Comparison of ENCODE assay signal across 8 cellular contexts in genomic region chr7:151085691-151086620, GRCh38. TPM values are rescaled to one million over a fixed set of nuclear protein-coding genes. Genes with fewer than 3 reads are reported as not detected.
DNase-seq lines count a peak whose midpoint lies in the region; ATAC-seq and TF ChIP-seq lines count a peak whose summit lies in the region.

TSS of gene AGAP3 (plus strand) at chr7:151086475. CDS start at chr7:151086742, 267 bp downstream.

- 2% methylated on average over 20 of the region's 84 CpGs for WGBS in esophagus muscularis mucosa

- peak within 1 kb of the TSS; percentile 100 for H3K4me2 ChIP-seq in PC-3 (ENCODE audit: low read length)

- TF ChIP-seq EP300 in esophagus muscularis mucosa (IDR thresholded peaks at IDR 0.05): no peak

- TF ChIP-seq POLR2A in esophagus muscularis mucosa (IDR thresholded peaks at IDR 0.05; ENCODE audit: low read depth): peak; percentile 73

- CTCF ChIA-PET in Caco-2 (lab: Charles Lee) (interaction anchor here (0.6 to 1.4 kb wide), 5 partner anchors 24 to 331 kb away, joined by 3 to 6 read pairs (median 3); no protein-coding TSS in a partner anchor), PC-3 (lab: Charles Lee) (no interaction called here)

- no peaks in the 10 kb centered on the region for H3K9me2 ChIP-seq in PC-3 (replicated peaks; ENCODE audit: low read length)

- no peaks in the 10 kb centered on the region; the same call in none of the 2 replicates for H3K36me3 ChIP-seq in Caco-2 (ENCODE audit: control insufficient read depth, insufficient read depth, low read length)
- no peaks in the 10 kb centered on the region for H3K36me3 ChIP-seq in HUES48 (ENCODE audit: control insufficient read depth, insufficient read depth, low read length)
- H3K36me3 ChIP-seq in PC-3 (ENCODE audit: low read depth, low read length): no peaks in the 10 kb centered on the region
- peaks cover 0 to 2% (median 0%) of the 10 kb centered on the region in 4 donors for H3K36me3 ChIP-seq in esophagus muscularis mucosa
- H3K36me3 ChIP-seq in mucosa of stomach (ENCODE audit: control insufficient read depth, insufficient read depth, low read length): no peaks in the 10 kb centered on the region
- no peaks in the 10 kb centered on the region for H3K36me3 ChIP-seq in stomach smooth muscle (ENCODE audit: control insufficient read depth in 2 of 2, insufficient read depth in 2 of 2, low read length in 2 of 2)

- H3K79me2 ChIP-seq in PC-3 (ENCODE audit: low read length): peaks cover 59% of the 10 kb centered on the region

- peak; percentile 89 to 90 for DNase-seq in Caco-2
- peak; percentile 71 for DNase-seq in PC-3
- DNase-seq in activated T-helper 1 cell treated with Interleukin-2 at 50 U/mL for 16 hours (ENCODE audit: low read depth): peak; percentile 46
- peak; percentile 96 for DNase-seq in esophagus muscularis mucosa (ENCODE audit: extremely low spot score)

- BruUV-seq in Caco-2 (replicated peaks; lab: Mats Ljungman, UMichigan) (no TSS peak), PC-3 (replicated peaks; lab: Mats Ljungman, UMichigan) (no TSS peak)

- peak within 1 kb of the TSS; percentile 84 for H2AFZ ChIP-seq in PC-3 (ENCODE audit: low read length)

- H3K9ac ChIP-seq in HUES48 (ENCODE audit: low read depth, low read length) (peak within 1 kb of the TSS; percentile 30; the same call in 1 of the 2 replicates), PC-3 (ENCODE audit: low read length) (peak within 1 kb of the TSS; percentile 87), mucosa of stomach (ENCODE audit: low read length) (peak within 1 kb of the TSS; percentile 75), stomach smooth muscle (ENCODE audit: low read length in 2 of 2) (peak within 1 kb of the TSS; percentile 75 to 79)

- H3F3A ChIP-seq in PC-3 (ENCODE audit: low read length, unreplicated experiment): no peaks in the 10 kb centered on the region

- H3K4me3 Mint-ChIP-seq in Caco-2 (ENCODE audit: unreplicated experiment): peak within 1 kb of the TSS; percentile 93

- peak; percentile 33 for ATAC-seq in GM21360 (IDR thresholded peaks at IDR 0.05; ENCODE audit: unreplicated experiment)
- ATAC-seq in PC-3: peak; percentile 44

- no peaks in the 10 kb centered on the region for H3K27me3 ChIP-seq in Caco-2 (replicated peaks; ENCODE audit: control insufficient read depth, insufficient read depth, low read length)
- peaks cover 37% of the 10 kb centered on the region for H3K27me3 ChIP-seq in HUES48 (ENCODE audit: control insufficient read depth, insufficient read depth, low read length)
- H3K27me3 ChIP-seq in PC-3 (ENCODE audit: low read length): no peaks in the 10 kb centered on the region
- no peaks in the 10 kb centered on the region for H3K27me3 ChIP-seq in esophagus muscularis mucosa
- H3K27me3 ChIP-seq in mucosa of stomach (ENCODE audit: control insufficient read depth, insufficient read depth, low read length): peaks cover 4% of the 10 kb centered on the region
- H3K27me3 ChIP-seq in stomach smooth muscle (ENCODE audit: control insufficient read depth in 1 of 2, insufficient read depth in 2 of 2, low read length in 2 of 2): no peaks in the 10 kb centered on the region

- intact Hi-C loops in Caco-2 (cut with micrococcal nuclease; ENCODE audit: unreplicated experiment) (no loop called here), PC-3 (cut with micrococcal nuclease) (loop anchor here (1.0 kb wide), 1 partner anchor 28 kb away; no protein-coding TSS in a partner anchor), esophagus muscularis mucosa (cut with DNase I) (no loop called here)

- H3K27ac ChIP-seq in HUES48 (ENCODE audit: low read depth, low read length) (peak within 1 kb of the TSS; percentile 78), PC-3 (ENCODE audit: low read length) (peak within 1 kb of the TSS; percentile 42), esophagus muscularis mucosa (replicated peaks in 1 of 4) (peak within 1 kb of the TSS; percentile 88 to 93 (median 90)), stomach smooth muscle (ENCODE audit: low read length) (peak within 1 kb of the TSS; percentile 96)

- no peaks in the 10 kb centered on the region for H3K9me3 Mint-ChIP-seq in Caco-2 (ENCODE audit: unreplicated experiment)

- H4K20me1 ChIP-seq in PC-3 (ENCODE audit: low read length): peaks cover 4% of the 10 kb centered on the region; the same call in 1 of the 2 replicates

- H3K9me3 ChIP-seq in Caco-2 (no peaks in the 10 kb centered on the region), HUES48 (ENCODE audit: control insufficient read depth, insufficient read depth, low read length) (no peaks in the 10 kb centered on the region), PC-3 (ENCODE audit: low read length) (no peaks in the 10 kb centered on the region), esophagus muscularis mucosa (no peaks in the 10 kb centered on the region), mucosa of stomach (ENCODE audit: control insufficient read depth, low read length) (no peaks in the 10 kb centered on the region), stomach smooth muscle (ENCODE audit: control insufficient read depth in 2 of 2, low read length in 2 of 2) (no peaks in the 10 kb centered on the region)

- H3K4me1 ChIP-seq in Caco-2 (peaks cover 29% of the 10 kb centered on the region), HUES48 (ENCODE audit: control insufficient read depth, insufficient read depth, low read length) (peaks cover 44% of the 10 kb centered on the region), PC-3 (ENCODE audit: insufficient read depth, low read length) (peaks cover 54% of the 10 kb centered on the region), esophagus muscularis mucosa (peaks cover 61 to 74% (median 71%) of the 10 kb centered on the region in 4 donors), mucosa of stomach (ENCODE audit: control insufficient read depth, insufficient read depth, low read length) (peaks cover 68% of the 10 kb centered on the region), stomach smooth muscle (ENCODE audit: control insufficient read depth, insufficient read depth, low read length) (peaks cover 70% of the 10 kb centered on the region)

- H3K4me1 Mint-ChIP-seq in Caco-2 (ENCODE audit: low read depth, unreplicated experiment): peaks cover 29% of the 10 kb centered on the region

- no peaks in the 10 kb centered on the region for H3K27me3 Mint-ChIP-seq in Caco-2 (ENCODE audit: insufficient read depth, unreplicated experiment)

- TF ChIP-seq CTCF in Caco-2 (IDR thresholded peaks at IDR 0.05; ENCODE audit: insufficient read depth in 1 of 2, low read depth in 1 of 2, low read length in 1 of 2, severe bottlenecking in 1 of 2, unreplicated experiment in 1 of 2) (no peak), PC-3 (conservative IDR thresholded peaks at IDR 0.05; ENCODE audit: low read depth, low read length) (no peak), esophagus muscularis mucosa (IDR thresholded peaks at IDR 0.05) (no peak)

- POLR2A ChIA-PET in Caco-2 (lab: Charles Lee) (interaction anchor here (1.2 kb wide), 1 partner anchor 58 kb away, joined by 5 read pairs; the partner anchor contains the start of gene ABCB8), PC-3 (lab: Charles Lee; ENCODE audit: unreplicated experiment) (no interaction called here)

- peak within 1 kb of the TSS; percentile 88 for H3K27ac Mint-ChIP-seq in Caco-2 (ENCODE audit: unreplicated experiment)

- peaks cover 29% of the 10 kb centered on the region for H3K36me3 Mint-ChIP-seq in Caco-2 (ENCODE audit: insufficient read depth, unreplicated experiment)

- H3K4me3 ChIP-seq in Caco-2 (ENCODE audit: low read depth, low read length) (peak within 1 kb of the TSS; percentile 75), HUES48 (ENCODE audit: low read depth, low read length) (peak within 1 kb of the TSS; percentile 80), PC-3 (ENCODE audit: low read length) (peak within 1 kb of the TSS; percentile 99), esophagus muscularis mucosa (peak within 1 kb of the TSS; percentile 77 to 89 (median 80)), mucosa of stomach (ENCODE audit: low read length) (peak within 1 kb of the TSS; percentile 46), stomach smooth muscle (ENCODE audit: low read length in 2 of 2) (peak within 1 kb of the TSS; percentile 80 to 89)

RNA-seq across cellular contexts. Expression of gene AGAP3, which starts in this region (rescaled TPM):
- total RNA-seq in Caco-2 (2022) (70.2 and 76.6 TPM in 2 replicates), PC-3 (2014; rRNA removed) (53.5 and 88.2 TPM in 2 replicates), esophagus muscularis mucosa (10 to 100 TPM; 33.8 to 71.2 (median 60.0) TPM)

Comparison
In these comparisons a context has a peak if more than half of its experiments do, and no peak if none do; other contexts are left out.
1. Peak in every context shown above with its lines: DNase-seq, ATAC-seq, H3K4me3 ChIP-seq and H3K27ac ChIP-seq.
2. DNase-seq: peak in every context shown above with its lines; median percentile 96 in esophagus muscularis mucosa; 90 in Caco-2; 71 in PC-3; 46 in activated T-helper 1 cell treated with Interleukin-2 at 50 U/mL for 16 hours.
3. H3K4me3 ChIP-seq: peak in every context shown above with its lines; median percentile 99 in PC-3; 84 in stomach smooth muscle; 80 in esophagus muscularis mucosa; 80 in HUES48; 75 in Caco-2; 46 in mucosa of stomach.
4. H3K27ac ChIP-seq: peak in every context shown above with its lines; median percentile 96 in stomach smooth muscle; 90 in esophagus muscularis mucosa; 78 in HUES48; 42 in PC-3.
5. H3K9ac ChIP-seq: peak in every context shown above with its lines; median percentile 87 in PC-3; 77 in stomach smooth muscle; 75 in mucosa of stomach; 30 in HUES48.